8 cellular contexts compared by ENCODE assay signal in genomic region chr11:58675344-58676155, GRCh38. TPM values are rescaled to one million over a fixed set of nuclear protein-coding genes. Genes with fewer than 3 reads are reported as not detected.
DNase-seq lines count a peak whose midpoint lies in the region; ATAC-seq and TF ChIP-seq lines count a peak whose summit lies in the region.

No MANE protein-coding gene starts in this region.

- DNase-seq in Caco-2 (peak; percentile 78 to 85), PC-9 (peak; percentile 59 to 76), fibroblast of the conjunctiva (ENCODE audit: low read depth) (peak; percentile 29), occipital lobe (lab: John Stamatoyannopoulos, UW) (peak; percentile 72), suprapubic skin (ENCODE audit: low spot score in 2 of 2) (peak in 1 of 2 donors; percentile 81)
- DNase-seq in activated T-cell treated with anti-CD3 and anti-CD28 coated beads, Interleukin-2, amount 50 U/mL, for 48 hours = peak; percentile 81 to 85

- H3K79me2 ChIP-seq in PC-9 (ENCODE audit: low read depth) = no peaks in the 10 kb centered on the region

- H3K4me3 Mint-ChIP-seq in Caco-2 (ENCODE audit: unreplicated experiment) = no peak overlapping the region

- H3K27ac ChIP-seq in PC-9 (no peak overlapping the region), suprapubic skin (no peak overlapping the region)

- H3K36me3 ChIP-seq in Caco-2 (ENCODE audit: control insufficient read depth, insufficient read depth, low read length) (no peaks in the 10 kb centered on the region), PC-9 (ENCODE audit: low read depth) (no peaks in the 10 kb centered on the region), suprapubic skin (no peaks in the 10 kb centered on the region)

- H3K36me3 Mint-ChIP-seq in Caco-2 (ENCODE audit: insufficient read depth, unreplicated experiment) = no peaks in the 10 kb centered on the region

- ATAC-seq in GM19324 (IDR thresholded peaks at IDR 0.05; ENCODE audit: low FRiP score, unreplicated experiment) = peak; percentile 77
- peak; percentile 85 for ATAC-seq in HG03442 (IDR thresholded peaks at IDR 0.05; ENCODE audit: unreplicated experiment)

- TF ChIP-seq POLR2A in suprapubic skin (IDR thresholded peaks at IDR 0.05) = no peak

- H3K9me3 ChIP-seq in Caco-2 = no peaks in the 10 kb centered on the region
- no peaks in the 10 kb centered on the region for H3K9me3 ChIP-seq in PC-9 (ENCODE audit: insufficient read depth, low read depth)
- no peaks in the 10 kb centered on the region for H3K9me3 ChIP-seq in suprapubic skin

- POLR2A ChIA-PET in Caco-2 (lab: Charles Lee) (no interaction called here), PC-9 (lab: Charles Lee; ENCODE audit: unreplicated experiment) (no interaction called here)

- CTCF ChIA-PET in Caco-2 (lab: Charles Lee) = interaction anchor here (0.8 to 1.5 kb wide), 3 partner anchors 16 to 225 kb away, joined by 3 to 4 read pairs (median 3); no protein-coding TSS in a partner anchor
- CTCF ChIA-PET in PC-9 (lab: Charles Lee) = interaction anchor here (0.9 kb wide), 1 partner anchor 23 kb away, joined by 5 read pairs; no protein-coding TSS in a partner anchor

- 34% methylated on average over 13 of the region's 13 CpGs for WGBS in suprapubic skin

- no peaks in the 10 kb centered on the region for H3K27me3 Mint-ChIP-seq in Caco-2 (ENCODE audit: insufficient read depth, unreplicated experiment)

- H3F3A ChIP-seq in PC-9 (ENCODE audit: insufficient read depth, low read depth) = no peaks in the 10 kb centered on the region

- intact Hi-C loops in Caco-2 (cut with micrococcal nuclease; ENCODE audit: unreplicated experiment) = loop anchor here (1.0 kb wide), 5 partner anchors 21 to 383 kb away; no protein-coding TSS in a partner anchor
- intact Hi-C loops in PC-9 (cut with micrococcal nuclease; ENCODE audit: unreplicated experiment) = loop anchor here (1.0 kb wide), 2 partner anchors 17 to 21 kb away; no protein-coding TSS in a partner anchor

- H3K27ac Mint-ChIP-seq in Caco-2 (ENCODE audit: unreplicated experiment) = no peak overlapping the region

- H3K9me2 ChIP-seq in PC-9 (ENCODE audit: insufficient read depth) = no peaks in the 10 kb centered on the region

- no peak overlapping the region for H3K4me2 ChIP-seq in PC-9

- H3K4me3 ChIP-seq in Caco-2 (ENCODE audit: low read depth, low read length) (no peak overlapping the region), PC-9 (no peak overlapping the region), suprapubic skin (no peak overlapping the region)

- H3K4me1 ChIP-seq in Caco-2 = no peaks in the 10 kb centered on the region
- H3K4me1 ChIP-seq in PC-9 (replicated peaks; ENCODE audit: insufficient read depth) = no peaks in the 10 kb centered on the region
- no peaks in the 10 kb centered on the region for H3K4me1 ChIP-seq in suprapubic skin

- H3K9me3 Mint-ChIP-seq in Caco-2 (ENCODE audit: unreplicated experiment) = no peaks in the 10 kb centered on the region

- TF ChIP-seq EP300 in suprapubic skin (IDR thresholded peaks at IDR 0.05) = no peak

- no peaks in the 10 kb centered on the region for H4K20me1 ChIP-seq in PC-9 (ENCODE audit: insufficient read depth)

- BruUV-seq in Caco-2 (replicated peaks; lab: Mats Ljungman, UMichigan) (no TSS peak), PC-9 (replicated peaks; lab: Mats Ljungman, UMichigan) (no TSS peak)

- no peak overlapping the region; the same call in 1 of the 2 replicates for H2AFZ ChIP-seq in PC-9

- TF ChIP-seq CTCF in Caco-2 (IDR thresholded peaks at IDR 0.05; ENCODE audit: insufficient read depth in 1 of 2, low read depth in 1 of 2, low read length in 1 of 2, severe bottlenecking in 1 of 2, unreplicated experiment in 1 of 2) = peak; percentile 92 to 98
- peak; percentile 97 for TF ChIP-seq CTCF in PC-9 (conservative IDR thresholded peaks at IDR 0.05)
- peak; percentile 57 to 91 for TF ChIP-seq CTCF in suprapubic skin (IDR thresholded peaks at IDR 0.05)

- no peaks in the 10 kb centered on the region for H3K4me1 Mint-ChIP-seq in Caco-2 (ENCODE audit: low read depth, unreplicated experiment)

- H3K27me3 ChIP-seq in Caco-2 (replicated peaks; ENCODE audit: control insufficient read depth, insufficient read depth, low read length) (no peaks in the 10 kb centered on the region), PC-9 (ENCODE audit: insufficient read depth, low read depth) (no peaks in the 10 kb centered on the region), suprapubic skin (peaks cover 5% of the 10 kb centered on the region)

RNA-seq across cellular contexts. Expression of gene CNTF, which starts 53.1 kb away (rescaled TPM):
- total RNA-seq in Caco-2 (2022) (3.3 and 3.6 TPM in 2 replicates), PC-9 (2021) (2.1 and 3.4 TPM in 2 replicates), occipital lobe (2.7 TPM), suprapubic skin (1 to 10 TPM; 2.8 to 3.6 (median 3.3) TPM)

RNA-seq across cellular contexts. Expression of gene GLYAT, which starts 56.2 kb away (rescaled TPM):
- total RNA-seq in Caco-2 (2022) = not detected in 2 replicates
- not detected in 2 replicates for total RNA-seq in PC-9 (2021)
- 0.31 TPM for total RNA-seq in occipital lobe
- under 1 TPM in 2 of 4 donors, not detected in 2; 0.36 to 0.42 TPM for total RNA-seq in suprapubic skin
